21 cellular contexts compared by ENCODE assay signal in the genomic region with DNA sequence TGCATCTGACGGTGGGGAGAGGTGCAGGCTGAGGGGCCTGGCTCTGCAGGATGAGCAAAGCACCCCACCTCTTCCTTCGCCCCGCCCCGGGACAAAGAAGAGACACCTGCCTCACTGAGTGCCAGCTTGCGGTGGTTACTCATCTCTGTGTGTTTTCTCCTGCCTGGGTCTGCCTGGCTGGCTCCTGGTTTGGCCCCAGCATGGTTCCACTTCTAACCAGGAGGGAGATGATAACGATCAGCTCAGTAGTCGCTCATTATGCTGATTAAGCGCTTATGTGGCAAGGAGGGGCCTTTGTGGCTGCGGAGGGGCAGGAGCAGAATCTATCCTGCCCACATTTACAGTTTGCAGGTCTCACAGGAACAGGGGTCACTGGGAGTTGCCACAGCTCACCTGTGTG.
DNase-seq lines count a peak whose midpoint lies in the region; TF ChIP-seq lines count a peak whose summit lies in the region.
"Had no signal": no experiment of that assay in that cellular context is flagged by ENCODE, and none has a peak within 500 bp of the region (broad histone marks: within the 10 kb centered on the region; RNA-seq: fewer than 3 reads in every experiment).

No MANE protein-coding gene starts in this region.

- H3K36me3 ChIP-seq in spleen (no peaks in the 10 kb centered on the region), ovary (no peaks in the 10 kb centered on the region)
- H3K36me3 ChIP-seq: MG63, thyroid gland had no signal

- 72 to 88% (median 84%) methylated on average over 7 to 9 of the region's 9 CpGs for WGBS in spleen, 5 donors
- 68 to 86% (median 81%) methylated on average over 9 of the region's 9 CpGs for WGBS in ovary, 3 donors

- H3K27ac ChIP-seq in spleen (no peak overlapping the region), ovary (no peak overlapping the region)
- H3K27ac ChIP-seq: psoas muscle, thyroid gland had no signal

- no peaks in the 10 kb centered on the region for H3K9me3 ChIP-seq in spleen
- H3K9me3 ChIP-seq in ovary = no peaks in the 10 kb centered on the region
- H3K9me3 ChIP-seq: MG63, psoas muscle, thyroid gland had no signal

- no peak overlapping the region for H3K27ac Mint-ChIP-seq in activated naive CD4-positive, alpha-beta T cell treated with anti-CD3 and anti-CD28 coated beads for 36 hours
- H3K27ac Mint-ChIP-seq: activated CD4-positive, alpha-beta T cell treated with anti-CD3 and anti-CD28 coated beads, Interleukin-2, amount 10 ng/mL, durations not matched to agents 24 days and 14 days; B cell; memory B cell; natural killer cell treated with Interleukin-12 subunit alpha and Interleukin-12 subunit beta and Interleukin-15 and Interleukin-18, amount 100 ng/mL, for 72 hours; stimulated activated effector memory CD8-positive, alpha-beta T cell treated with anti-CD3 and anti-CD28 coated beads, Interleukin-12 subunit alpha, Interleukin-12 subunit beta, amount 100 ng/mL, for 72 hours had no signal

- H3K4me3 Mint-ChIP-seq in activated naive CD4-positive, alpha-beta T cell treated with anti-CD3 and anti-CD28 coated beads for 36 hours = no peak overlapping the region
- H3K4me3 Mint-ChIP-seq: activated CD4-positive, alpha-beta T cell treated with anti-CD3 and anti-CD28 coated beads, Interleukin-2, amount 10 ng/mL, durations not matched to agents 24 days and 14 days; B cell; memory B cell; natural killer cell treated with Interleukin-12 subunit alpha and Interleukin-12 subunit beta and Interleukin-15 and Interleukin-18, amount 100 ng/mL, for 72 hours; stimulated activated effector memory CD8-positive, alpha-beta T cell treated with anti-CD3 and anti-CD28 coated beads, Interleukin-12 subunit alpha, Interleukin-12 subunit beta, amount 100 ng/mL, for 72 hours had no signal

- no peak for TF ChIP-seq EP300 in ovary (IDR thresholded peaks at IDR 0.05)

- H3K27me3 Mint-ChIP-seq in activated naive CD4-positive, alpha-beta T cell treated with anti-CD3 and anti-CD28 coated beads for 36 hours (ENCODE audit: low read depth) = no peaks in the 10 kb centered on the region
- H3K27me3 Mint-ChIP-seq: activated CD4-positive, alpha-beta T cell treated with anti-CD3 and anti-CD28 coated beads, Interleukin-2, amount 10 ng/mL, durations not matched to agents 24 days and 14 days had no signal

- no peak overlapping the region for H3K4me3 ChIP-seq in spleen
- no peak overlapping the region for H3K4me3 ChIP-seq in ovary
- H3K4me3 ChIP-seq: MG63, psoas muscle, thyroid gland had no signal

- TF ChIP-seq POLR2A in spleen (IDR thresholded peaks at IDR 0.05) (no peak), ovary (IDR thresholded peaks at IDR 0.05) (no peak)

- H3K27me3 ChIP-seq in spleen (replicated peaks in 1 of 7) = peaks cover 0 to 31% (median 8%) of the 10 kb centered on the region in 7 donors
- H3K27me3 ChIP-seq in ovary = no peaks in the 10 kb centered on the region
- H3K27me3 ChIP-seq: MG63, thyroid gland had no signal

- peaks cover 43% of the 10 kb centered on the region for H3K4me1 Mint-ChIP-seq in activated naive CD4-positive, alpha-beta T cell treated with anti-CD3 and anti-CD28 coated beads for 36 hours (ENCODE audit: low read depth)
- H3K4me1 Mint-ChIP-seq: B cell; stimulated activated effector memory CD8-positive, alpha-beta T cell treated with anti-CD3 and anti-CD28 coated beads, Interleukin-12 subunit alpha, Interleukin-12 subunit beta, amount 100 ng/mL, for 72 hours had no signal

- peak; percentile 64 for DNase-seq in activated naive CD4-positive, alpha-beta T cell treated with anti-CD3 and anti-CD28 coated beads for 36 hours
- no peak for DNase-seq in activated naive CD4-positive, alpha-beta T cell treated with anti-CD3 and anti-CD28 coated beads, Interleukin-2, amount 50 U/mL, for 16 hours
- DNase-seq in NCI-H345 treated with DMSO at 0.1 percent for 48 hours (lab: John Stamatoyannopoulos, UW; ENCODE audit: unreplicated experiment) (peak; percentile 28), spleen (peak; percentile 50), ovary (no peak), mucosa of gallbladder (ENCODE audit: low spot score) (no peak)
- peak; percentile 4 for DNase-seq in activated gamma-delta T cell treated with anti-CD3 and anti-CD28 coated beads, Interleukin-2, amount 50 U/mL, for 16 hours (ENCODE audit: low read depth)
- no peak for DNase-seq in stimulated activated CD4-positive, alpha-beta T cell treated with anti-CD3 and anti-CD28 coated beads, Interleukin-4, amount 100 ng/mL, for 4 hours
- DNase-seq: activated CD4-positive, alpha-beta T cell treated with anti-CD3 and anti-CD28 coated beads, Interleukin-2, amount 10 ng/mL, durations not matched to agents 24 days and 14 days; activated effector memory CD4-positive, alpha-beta T cell treated with Interleukin-2 at 50 U/mL for 16 hours; hippocampal formation; kidney; MG63; NCI-H1694 treated with DMSO at 0.1 percent for 48 hours; NCI-H69; psoas muscle; thyroid gland had no signal

- no peaks in the 10 kb centered on the region for H3K36me3 Mint-ChIP-seq in activated naive CD4-positive, alpha-beta T cell treated with anti-CD3 and anti-CD28 coated beads for 36 hours (ENCODE audit: low read depth)
- H3K36me3 Mint-ChIP-seq: memory B cell; natural killer cell treated with Interleukin-12 subunit alpha and Interleukin-12 subunit beta and Interleukin-15 and Interleukin-18, amount 100 ng/mL, for 72 hours; stimulated activated effector memory CD8-positive, alpha-beta T cell treated with anti-CD3 and anti-CD28 coated beads, Interleukin-12 subunit alpha, Interleukin-12 subunit beta, amount 100 ng/mL, for 72 hours had no signal

- no peaks in the 10 kb centered on the region for H3K9me3 Mint-ChIP-seq in activated naive CD4-positive, alpha-beta T cell treated with anti-CD3 and anti-CD28 coated beads for 36 hours
- H3K9me3 Mint-ChIP-seq: activated CD4-positive, alpha-beta T cell treated with anti-CD3 and anti-CD28 coated beads, Interleukin-2, amount 10 ng/mL, durations not matched to agents 24 days and 14 days; memory B cell; natural killer cell treated with Interleukin-12 subunit alpha and Interleukin-12 subunit beta and Interleukin-15 and Interleukin-18, amount 100 ng/mL, for 72 hours; stimulated activated effector memory CD8-positive, alpha-beta T cell treated with anti-CD3 and anti-CD28 coated beads, Interleukin-12 subunit alpha, Interleukin-12 subunit beta, amount 100 ng/mL, for 72 hours had no signal

- no peaks in the 10 kb centered on the region for H3K4me1 ChIP-seq in spleen
- no peaks in the 10 kb centered on the region for H3K4me1 ChIP-seq in ovary (ENCODE audit: insufficient read depth)
- H3K4me1 ChIP-seq: psoas muscle had no signal

- intact Hi-C loops in activated naive CD4-positive, alpha-beta T cell treated with anti-CD3 and anti-CD28 coated beads for 36 hours (cut with micrococcal nuclease) = loop anchor here (1.0 kb wide), 1 partner anchor 25 kb away; no protein-coding TSS in a partner anchor
- intact Hi-C loops in spleen (cut with DNase I; ENCODE audit: low total_unique reads) (no loop called here), ovary (cut with DNase I) (no loop called here)

- TF ChIP-seq CTCF in spleen (IDR thresholded peaks at IDR 0.05 in 8 of 11, conservative IDR thresholded peaks at IDR 0.05 in 3 of 11) (no peak), ovary (IDR thresholded peaks at IDR 0.05) (no peak)

- CTCF ChIA-PET in activated naive CD4-positive, alpha-beta T cell treated with anti-CD3 and anti-CD28 coated beads for 36 hours (lab: Charles Lee) = interaction anchor here (1.3 to 2.0 kb wide), 2 partner anchors 9 to 26 kb away, joined by 4 to 9 read pairs; no protein-coding TSS in a partner anchor

Comparison
In these comparisons a context has a peak if more than half of its experiments do, and no peak if none do; other contexts are left out.
1. DNase-seq: peak in activated naive CD4-positive, alpha-beta T cell treated with anti-CD3 and anti-CD28 coated beads for 36 hours (single experiment), NCI-H345 treated with DMSO at 0.1 percent for 48 hours (single experiment), activated gamma-delta T cell treated with anti-CD3 and anti-CD28 coated beads, Interleukin-2, amount 50 U/mL, for 16 hours (single experiment) and spleen (single experiment); none in activated naive CD4-positive, alpha-beta T cell treated with anti-CD3 and anti-CD28 coated beads, Interleukin-2, amount 50 U/mL, for 16 hours (single experiment), ovary (0 of 5), mucosa of gallbladder (single experiment) and stimulated activated CD4-positive, alpha-beta T cell treated with anti-CD3 and anti-CD28 coated beads, Interleukin-4, amount 100 ng/mL, for 4 hours (0 of 2).